ENCODE assay signal across 11 cellular contexts in the genomic region with DNA sequence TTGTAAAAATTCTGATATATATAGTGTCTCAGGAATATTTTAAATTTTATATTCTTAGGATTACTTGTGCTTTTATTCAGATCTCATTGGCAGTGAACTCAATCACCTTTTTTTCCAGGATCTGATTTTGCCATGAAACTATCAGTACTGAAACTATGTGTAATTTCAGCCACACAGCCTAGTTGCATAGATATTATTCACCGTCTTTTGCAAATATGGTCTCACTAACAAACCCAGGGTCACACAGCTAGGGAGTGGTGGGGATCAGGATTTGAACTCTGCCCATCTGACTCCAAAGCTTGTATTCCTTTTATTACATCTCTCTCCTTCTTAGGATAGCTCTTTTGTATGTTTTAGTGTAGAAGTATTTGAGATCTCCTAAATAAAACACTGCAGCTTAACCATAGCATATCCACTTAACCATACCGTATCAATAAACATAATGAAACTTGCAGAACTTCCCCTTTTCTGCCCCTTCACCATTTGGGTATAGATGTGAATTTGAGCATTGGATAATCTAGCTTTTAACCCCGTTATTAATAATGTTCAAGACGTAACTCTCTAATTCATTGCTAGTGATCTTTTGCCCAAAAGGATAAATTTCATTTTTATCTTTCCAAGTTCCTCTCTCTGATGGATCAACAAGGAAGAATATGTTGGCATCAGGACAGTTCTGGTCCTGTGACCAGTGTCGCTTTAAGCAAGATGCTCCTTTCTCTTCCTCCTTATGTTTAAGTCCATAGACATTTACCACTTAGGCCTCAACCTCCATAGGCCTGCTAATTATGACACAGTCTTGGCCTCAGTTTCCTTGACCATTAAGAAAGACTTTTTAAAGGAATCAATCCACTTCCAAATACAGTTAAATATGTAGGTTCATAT.
DNase-seq lines count a peak whose midpoint lies in the region; ATAC-seq, FAIRE-seq and TF ChIP-seq lines count a peak whose summit lies in the region.
"Had no signal": no experiment of that assay in that cellular context is flagged by ENCODE, and none has a peak within 500 bp of the region (broad histone marks: within the 10 kb centered on the region; RNA-seq: fewer than 3 reads in every experiment).

No MANE protein-coding gene starts in this region.

- H3K36me3 ChIP-seq in SK-N-MC (ENCODE audit: insufficient read depth, low read length), result no peaks in the 10 kb centered on the region

- peaks cover 52% of the 10 kb centered on the region for H3K4me1 ChIP-seq in A549

- no peak for TF ChIP-seq EP300 in A549 (IDR thresholded peaks at IDR 0.05)

- POLR2A ChIA-PET in A549 (lab: Yijun Ruan, JAX), result no interaction called here
- POLR2A ChIA-PET in RWPE1 (lab: Yijun Ruan, JAX; ENCODE audit: low non-redundant PET), result no interaction called here

- no peak for TF ChIP-seq POLR2A in A549 (IDR thresholded peaks at IDR 0.05; ENCODE audit: low read length)

- H3K9ac ChIP-seq in SK-N-MC (ENCODE audit: insufficient read length), result no peak overlapping the region

- ATAC-seq in A549, result no peak
- ATAC-seq in GM18907 (IDR thresholded peaks at IDR 0.05; ENCODE audit: unreplicated experiment), result peak; percentile 47
- ATAC-seq in HG02938 (IDR thresholded peaks at IDR 0.05; ENCODE audit: unreplicated experiment), result peak; percentile 53

- no peak for TF ChIP-seq CTCF in A549 (IDR thresholded peaks at IDR 0.05)
- TF ChIP-seq CTCF in RWPE1 (conservative IDR thresholded peaks at IDR 0.05; ENCODE audit: low read depth), result no peak

- H3K9me3 ChIP-seq in A549, result no peaks in the 10 kb centered on the region
- no peaks in the 10 kb centered on the region for H3K9me3 ChIP-seq in SK-N-MC (ENCODE audit: low read depth, low read length)

- TF ChIP-seq RAD21 in A549 (conservative IDR thresholded peaks at IDR 0.05 in 1 of 2, IDR thresholded peaks at IDR 0.05 in 1 of 2), result no peak

- WGBS in A549 (ENCODE audit: missing lambda C conversion rate), result 82% methylated on average over 5 of the region's 5 CpGs

- peak overlapping the region; percentile 20; the same call in 2 of the 3 replicates for H3K4me2 ChIP-seq in A549

- H3K4me3 ChIP-seq in A549, result no peak overlapping the region
- peak overlapping the region; percentile 27; the same call in 1 of the 2 replicates for H3K4me3 ChIP-seq in SK-N-MC

- FAIRE-seq in A549 (lab: Jason Lieb, UNC), result no peak

- no peak for DNase-seq in A549 (ENCODE audit: low read depth in 1 of 2, low spot score in 1 of 2)
- DNase-seq in SK-N-MC (ENCODE audit: low read depth, low spot score), result no peak
- DNase-seq in NCI-H345 treated with DMSO at 0.1 percent for 48 hours (lab: John Stamatoyannopoulos, UW; ENCODE audit: unreplicated experiment), result no peak
- no peak for DNase-seq in GDM1 (lab: John Stamatoyannopoulos, UW)
- DNase-seq in DMS79 treated with DMSO at 0.1 percent for 48 hours (lab: John Stamatoyannopoulos, UW), result no peak
- no peak for DNase-seq in RWPE1 (ENCODE audit: low spot score)
- DNase-seq: NCI-H2029 treated with DMSO at 0.1 percent for 48 hours; stimulated activated naive CD4-positive, alpha-beta T cell; T-helper 2 cell had no signal

- CTCF ChIA-PET in A549 (lab: Yijun Ruan, JAX) (interaction anchor here (0.7 to 2.1 kb wide), 3 partner anchors 30 to 326 kb away, joined by 3 to 11 read pairs (median 3); no protein-coding TSS in a partner anchor), RWPE1 (lab: Yijun Ruan, JAX) (no interaction called here)

- H3K27ac ChIP-seq in A549 (peak overlapping the region in 1 of 2 experiments; percentile 13; a peak in 4 of 6 replicates), SK-N-MC (no peak overlapping the region), RWPE1 (no peak overlapping the region)

TF ChIP-seq in A549, 52 proteins besides CTCF, POLR2A, EP300 and RAD21:
- TF ChIP-seq, protein P1, sequence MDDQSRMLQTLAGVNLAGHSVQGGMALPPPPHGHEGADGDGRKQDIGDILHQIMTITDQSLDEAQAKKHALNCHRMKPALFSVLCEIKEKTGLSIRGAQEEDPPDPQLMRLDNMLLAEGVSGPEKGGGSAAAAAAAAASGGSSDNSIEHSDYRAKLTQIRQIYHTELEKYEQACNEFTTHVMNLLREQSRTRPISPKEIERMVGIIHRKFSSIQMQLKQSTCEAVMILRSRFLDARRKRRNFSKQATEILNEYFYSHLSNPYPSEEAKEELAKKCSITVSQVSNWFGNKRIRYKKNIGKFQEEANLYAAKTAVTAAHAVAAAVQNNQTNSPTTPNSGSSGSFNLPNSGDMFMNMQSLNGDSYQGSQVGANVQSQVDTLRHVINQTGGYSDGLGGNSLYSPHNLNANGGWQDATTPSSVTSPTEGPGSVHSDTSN (IDR thresholded peaks at IDR 0.05), result no peak
- no peak for TF ChIP-seq HOXB5 (CRISPR knock-in tag; IDR thresholded peaks at IDR 0.05)
- no peak for TF ChIP-seq HOXA7 (CRISPR knock-in tag; IDR thresholded peaks at IDR 0.05)
- no peak for TF ChIP-seq FOSL2 (IDR thresholded peaks at IDR 0.05)
- TF ChIP-seq FOSL2 (CRISPR knock-in tag; IDR thresholded peaks at IDR 0.05), result no peak
- TF ChIP-seq, protein P2, sequence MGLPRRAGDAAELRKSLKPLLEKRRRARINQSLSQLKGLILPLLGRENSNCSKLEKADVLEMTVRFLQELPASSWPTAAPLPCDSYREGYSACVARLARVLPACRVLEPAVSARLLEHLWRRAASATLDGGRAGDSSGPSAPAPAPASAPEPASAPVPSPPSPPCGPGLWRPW (IDR thresholded peaks at IDR 0.05), result no peak
- no peak for TF ChIP-seq TP53 (CRISPR knock-in tag; IDR thresholded peaks at IDR 0.05)
- TF ChIP-seq, protein P3, sequence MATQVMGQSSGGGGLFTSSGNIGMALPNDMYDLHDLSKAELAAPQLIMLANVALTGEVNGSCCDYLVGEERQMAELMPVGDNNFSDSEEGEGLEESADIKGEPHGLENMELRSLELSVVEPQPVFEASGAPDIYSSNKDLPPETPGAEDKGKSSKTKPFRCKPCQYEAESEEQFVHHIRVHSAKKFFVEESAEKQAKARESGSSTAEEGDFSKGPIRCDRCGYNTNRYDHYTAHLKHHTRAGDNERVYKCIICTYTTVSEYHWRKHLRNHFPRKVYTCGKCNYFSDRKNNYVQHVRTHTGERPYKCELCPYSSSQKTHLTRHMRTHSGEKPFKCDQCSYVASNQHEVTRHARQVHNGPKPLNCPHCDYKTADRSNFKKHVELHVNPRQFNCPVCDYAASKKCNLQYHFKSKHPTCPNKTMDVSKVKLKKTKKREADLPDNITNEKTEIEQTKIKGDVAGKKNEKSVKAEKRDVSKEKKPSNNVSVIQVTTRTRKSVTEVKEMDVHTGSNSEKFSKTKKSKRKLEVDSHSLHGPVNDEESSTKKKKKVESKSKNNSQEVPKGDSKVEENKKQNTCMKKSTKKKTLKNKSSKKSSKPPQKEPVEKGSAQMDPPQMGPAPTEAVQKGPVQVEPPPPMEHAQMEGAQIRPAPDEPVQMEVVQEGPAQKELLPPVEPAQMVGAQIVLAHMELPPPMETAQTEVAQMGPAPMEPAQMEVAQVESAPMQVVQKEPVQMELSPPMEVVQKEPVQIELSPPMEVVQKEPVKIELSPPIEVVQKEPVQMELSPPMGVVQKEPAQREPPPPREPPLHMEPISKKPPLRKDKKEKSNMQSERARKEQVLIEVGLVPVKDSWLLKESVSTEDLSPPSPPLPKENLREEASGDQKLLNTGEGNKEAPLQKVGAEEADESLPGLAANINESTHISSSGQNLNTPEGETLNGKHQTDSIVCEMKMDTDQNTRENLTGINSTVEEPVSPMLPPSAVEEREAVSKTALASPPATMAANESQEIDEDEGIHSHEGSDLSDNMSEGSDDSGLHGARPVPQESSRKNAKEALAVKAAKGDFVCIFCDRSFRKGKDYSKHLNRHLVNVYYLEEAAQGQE (IDR thresholded peaks at IDR 0.05), result no peak
- no peak for TF ChIP-seq MYC (IDR thresholded peaks at IDR 0.05; ENCODE audit: borderline replicate concordance, low read length)
- no peak for TF ChIP-seq FOXS1 (CRISPR knock-in tag; IDR thresholded peaks at IDR 0.05)
- no peak for TF ChIP-seq TFCP2L1 (CRISPR knock-in tag; IDR thresholded peaks at IDR 0.05)
- TF ChIP-seq, protein P4, sequence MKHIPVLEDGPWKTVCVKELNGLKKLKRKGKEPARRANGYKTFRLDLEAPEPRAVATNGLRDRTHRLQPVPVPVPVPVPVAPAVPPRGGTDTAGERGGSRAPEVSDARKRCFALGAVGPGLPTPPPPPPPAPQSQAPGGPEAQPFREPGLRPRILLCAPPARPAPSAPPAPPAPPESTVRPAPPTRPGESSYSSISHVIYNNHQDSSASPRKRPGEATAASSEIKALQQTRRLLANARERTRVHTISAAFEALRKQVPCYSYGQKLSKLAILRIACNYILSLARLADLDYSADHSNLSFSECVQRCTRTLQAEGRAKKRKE (CRISPR knock-in tag; IDR thresholded peaks at IDR 0.05; ENCODE audit: low read depth), result no peak
- TF ChIP-seq CBX8 (IDR thresholded peaks at IDR 0.05), result no peak

Comparison
In these comparisons a context has a peak if more than half of its experiments do, and no peak if none do; other contexts are left out.
1. ATAC-seq: peak in GM18907 (single experiment) and HG02938 (single experiment); none in A549 (0 of 2).